19 cellular contexts compared by ENCODE assay signal in the genomic region with DNA sequence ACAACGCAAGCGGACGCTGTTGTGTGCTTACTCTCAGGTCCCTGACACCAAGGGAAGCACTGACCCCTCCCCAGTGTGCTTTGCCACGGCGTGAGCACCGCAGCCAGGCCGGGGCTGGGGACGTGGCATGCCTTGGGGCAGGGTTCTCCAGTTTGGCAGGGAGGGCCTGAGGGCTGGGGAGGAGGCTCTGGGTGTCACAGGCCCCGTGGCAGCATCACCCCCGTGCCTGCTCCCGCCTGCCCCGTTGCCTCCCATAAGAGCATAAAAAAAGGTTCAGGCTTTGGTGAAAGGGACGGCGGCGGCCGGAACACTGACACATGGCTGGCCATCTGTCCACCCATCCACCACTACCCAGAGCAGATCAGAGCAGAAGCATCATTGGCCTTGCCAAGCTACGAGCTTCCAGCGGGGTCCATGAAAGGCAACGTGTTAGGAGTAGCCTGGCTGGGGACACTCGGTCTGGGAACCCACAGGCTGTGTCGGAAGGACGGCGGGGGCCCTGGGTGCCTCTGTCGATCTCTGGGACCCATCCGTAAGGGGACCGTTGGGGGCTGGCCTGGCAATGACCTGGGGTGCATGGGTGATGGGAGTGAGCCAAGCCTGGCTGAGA.
"Had no signal": no experiment of that assay in that cellular context is flagged by ENCODE, and none has a peak within 500 bp of the region (broad histone marks: within the 10 kb centered on the region; RNA-seq: fewer than 3 reads in every experiment).

No MANE protein-coding gene starts in this region.

- H3K9me3 ChIP-seq: body of pancreas, heart right ventricle, mucosa of descending colon, thyroid gland had no signal

- H3K27ac ChIP-seq: body of pancreas, heart right ventricle, thyroid gland, VCaP had no signal

- ATAC-seq: activated CD4-positive, alpha-beta T cell treated with anti-CD3 and anti-CD28 coated beads for 36 hours; activated naive CD4-positive, alpha-beta T cell treated with anti-CD3 and anti-CD28 coated beads, Interleukin-2, amount 50 U/mL, for 72 hours; activated T-cell treated with anti-CD3 and anti-CD28 coated beads, Interleukin-2, amount 50 U/mL, for 4 hours; body of pancreas; effector memory CD8-positive, alpha-beta T cell; heart right ventricle; left colon; mucosa of descending colon; naive thymus-derived CD4-positive, alpha-beta T cell; SK-N-SH treated with all-trans-retinoic acid at 6 μM for 48 hours; stimulated activated naive B cell treated with anti-CD40 and anti-IgM and Interleukin-4, amounts not matched to agents 10 μg/mL and 1 μg/mL and 100 μg/mL, for 72 hours had no signal

- FAIRE-seq: frontal cortex had no signal

- H3K36me3 ChIP-seq: heart right ventricle, thyroid gland had no signal

- H3K27me3 ChIP-seq: body of pancreas, thyroid gland had no signal

- DNase-seq: activated CD4-positive, alpha-beta memory T cell treated with anti-CD3 and anti-CD28 coated beads, Interleukin-2, amount 10 ng/mL, durations not matched to agents 7 days and 5 days; activated CD4-positive, alpha-beta T cell treated with anti-CD3 and anti-CD28 coated beads for 36 hours; activated effector memory CD4-positive, alpha-beta T cell treated with anti-CD3 and anti-CD28 coated beads, Interleukin-2, amount 50 U/mL, for 16 hours; activated T-cell treated with anti-CD3 and anti-CD28 coated beads, Interleukin-2, amount 50 U/mL, for 4 hours; amniotic stem cell; body of pancreas; effector memory CD8-positive, alpha-beta T cell; heart right ventricle; left colon; mammary epithelial cell; naive thymus-derived CD4-positive, alpha-beta T cell; stimulated activated CD4-positive, alpha-beta T cell treated with anti-CD3 and anti-CD28 coated beads, Interleukin-4, amount 100 ng/mL, for 1 hour; stimulated activated naive B cell treated with anti-CD40 and anti-IgM and Interleukin-4, amounts not matched to agents 10 μg/mL and 1 μg/mL and 100 μg/mL, for 72 hours; thyroid gland had no signal

- H3K4me3 ChIP-seq: body of pancreas, heart right ventricle, mucosa of descending colon, thyroid gland had no signal
